ENCODE assay signal across 4 cellular contexts in genomic region chr1:109697861-109698260, GRCh38. TPM values are rescaled to one million over a fixed set of nuclear protein-coding genes. Genes with fewer than 3 reads are reported as not detected.
"Had no signal": no experiment of that assay in that cellular context is flagged by ENCODE, and none has a peak within 500 bp of the region (broad histone marks: within the 10 kb centered on the region; RNA-seq: fewer than 3 reads in every experiment).

No MANE protein-coding gene starts in this region.

RNA-seq across cellular contexts. Expression of gene GSTM1, which starts 10.2 kb away (rescaled TPM):
- total RNA-seq: GM23338, HT-29, IMR-90 had no signal
- polyA plus RNA-seq: GM23338, IMR-90 had no signal

RNA-seq across cellular contexts. Expression of gene GSTM5, which starts 14.2 kb away (rescaled TPM):
- total RNA-seq: H9, HT-29 had no signal

RNA-seq across cellular contexts. Expression of gene GSTM2, which starts 30.0 kb away (rescaled TPM):
- total RNA-seq: HT-29 had no signal

RNA-seq across cellular contexts. Expression of gene GSTM3, which starts 43.0 kb away (rescaled TPM):
- total RNA-seq: HT-29 had no signal
